18 cellular contexts compared by ENCODE assay signal in genomic region chrX:37420179-37420578, GRCh38.
"Had no signal": no experiment of that assay in that cellular context is flagged by ENCODE, and none has a peak within 500 bp of the region (broad histone marks: within the 10 kb centered on the region; RNA-seq: fewer than 3 reads in every experiment).

No MANE protein-coding gene starts in this region.

- H3K4me3 ChIP-seq: esophagus squamous epithelium, gastrocnemius medialis, left lung, right atrium auricular region, skin epidermis, tibial artery had no signal

- DNase-seq: activated CD4-positive, alpha-beta T cell treated with anti-CD3 and anti-CD28 coated beads, Interleukin-2, amount 10 ng/mL, durations not matched to agents 24 days and 14 days; activated CD4-positive, CD25-positive, alpha-beta regulatory T cell; activated CD8-positive, alpha-beta T cell treated with anti-CD3 and anti-CD28 coated beads, Interleukin-2, amount 10 ng/mL, durations not matched to agents 7 days and 5 days; activated effector memory CD4-positive, alpha-beta T cell treated with Interleukin-2 at 50 U/mL for 16 hours; activated naive CD4-positive, alpha-beta T cell treated with anti-CD3 and anti-CD28 coated beads, Interleukin-2, amount 10 ng/mL, durations not matched to agents 7 days and 5 days; activated T-cell treated with anti-CD3 and anti-CD28 coated beads, Interleukin-2, amount 50 U/mL, for 4 hours; effector CD8-positive, alpha-beta T cell; esophagus squamous epithelium; gastrocnemius medialis; head of caudate nucleus; kidney; left lung; stimulated activated naive CD8-positive, alpha-beta T cell treated with anti-CD3 and anti-CD28 coated beads, Interleukin-15, Interleukin-2, amounts not matched to agents 100 U/mL and 50 U/mL, for 24 hours; substantia nigra; T-helper 9 cell; tibial artery had no signal

- ATAC-seq: activated CD8-positive, alpha-beta T cell treated with anti-CD3 and anti-CD28 coated beads, Interleukin-2, amount 10 ng/mL, durations not matched to agents 7 days and 5 days; activated T-cell treated with anti-CD3 and anti-CD28 coated beads, Interleukin-2, amount 50 U/mL, for 4 hours; gastrocnemius medialis; left lung; stimulated activated naive CD8-positive, alpha-beta T cell treated with anti-CD3 and anti-CD28 coated beads, Interleukin-15, Interleukin-2, amounts not matched to agents 100 U/mL and 50 U/mL, for 24 hours had no signal
